Comparison of ENCODE assay signal across 8 cellular contexts in genomic region chrX:19350831-19351447, GRCh38. TPM values are rescaled to one million over a fixed set of nuclear protein-coding genes. Genes with fewer than 3 reads are reported as not detected.
A peak's percentile ranks its signal among the peaks of the same experiment; 100 is the strongest.
DNase-seq lines count a peak whose midpoint lies in the region; ATAC-seq and TF ChIP-seq lines count a peak whose summit lies in the region.
"Had no signal": no experiment of that assay in that cellular context is flagged by ENCODE, and none has a peak within 500 bp of the region (broad histone marks: within the 10 kb centered on the region; RNA-seq: fewer than 3 reads in every experiment).

No MANE protein-coding gene starts in this region.

- no peaks in the 10 kb centered on the region for H3K9me3 ChIP-seq in neutrophil
- H3K9me3 ChIP-seq: body of pancreas had no signal

- DNase-seq in Kasumi-1 (lab: John Stamatoyannopoulos, UW) (peak; percentile 70 to 74), left colon (no peak), NCI-H2081 treated with DMSO at 0.1 percent for 48 hours (lab: John Stamatoyannopoulos, UW) (no peak), NCI-H146 (lab: John Stamatoyannopoulos, UW) (no peak)
- DNase-seq: body of pancreas had no signal

- peak; percentile 94 for ATAC-seq in GM18907 (IDR thresholded peaks at IDR 0.05; ENCODE audit: unreplicated experiment)
- peak; percentile 86 for ATAC-seq in HG02588 (IDR thresholded peaks at IDR 0.05; ENCODE audit: unreplicated experiment)
- no peak for ATAC-seq in left colon
- ATAC-seq: body of pancreas had no signal

- H3K4me1 ChIP-seq in neutrophil (ENCODE audit: control insufficient read depth in 1 of 2, insufficient read depth in 1 of 2, low read depth in 1 of 2, low read length in 1 of 2): peaks cover 22 to 29% of the 10 kb centered on the region in 2 experiments

- H3K4me3 ChIP-seq in neutrophil (ENCODE audit: low read depth in 1 of 2, low read length in 1 of 2): peak overlapping the region in 1 of 2 experiments; percentile 20
- H3K4me3 ChIP-seq: body of pancreas had no signal

- TF ChIP-seq CTCF in neutrophil (IDR thresholded peaks at IDR 0.05): no peak

- intact Hi-C loops in left colon (cut with DNase I, micrococcal nuclease): no loop called here

- H3K36me3 ChIP-seq in neutrophil: no peaks in the 10 kb centered on the region

- peak overlapping the region; percentile 78 for H3K27ac ChIP-seq in neutrophil
- H3K27ac ChIP-seq: body of pancreas had no signal

- H3K27me3 ChIP-seq in neutrophil: no peaks in the 10 kb centered on the region
- H3K27me3 ChIP-seq: body of pancreas had no signal

RNA-seq across cellular contexts. Expression of gene PDHA1, which starts 7.2 kb away (rescaled TPM):
- total RNA-seq in left colon: 100 to 1,000 TPM; 362 to 385 TPM

Comparison
In these comparisons a context has a peak if more than half of its experiments do, and no peak if none do; other contexts are left out.
1. DNase-seq: peak in Kasumi-1 (2 of 2); none in left colon (0 of 2), NCI-H2081 treated with DMSO at 0.1 percent for 48 hours (single experiment) and NCI-H146 (single experiment).